15 cellular contexts compared by ENCODE assay signal in the genomic region with DNA sequence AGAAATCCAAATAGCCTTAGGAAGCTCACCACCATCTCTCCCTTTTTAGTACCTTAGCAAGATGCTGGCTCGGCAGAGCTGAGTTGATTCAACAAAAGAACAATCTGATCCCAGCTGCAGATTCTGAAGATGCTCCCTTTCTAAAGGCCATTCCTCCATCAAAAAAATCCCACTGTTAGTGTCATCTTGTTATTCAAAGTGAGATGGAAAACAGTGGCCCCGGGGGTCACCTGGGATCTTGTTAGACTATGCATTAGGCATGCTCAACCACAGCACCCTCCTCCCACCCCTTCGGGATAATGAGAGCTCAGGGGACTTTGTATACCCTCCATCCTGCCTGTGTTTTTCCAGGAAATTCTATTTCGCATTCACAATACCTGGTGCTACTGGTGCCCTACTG. TPM values are rescaled to one million over a fixed set of nuclear protein-coding genes. Genes with fewer than 3 reads are reported as not detected.
DNase-seq lines count a peak whose midpoint lies in the region; ATAC-seq and TF ChIP-seq lines count a peak whose summit lies in the region.
"Had no signal": no experiment of that assay in that cellular context is flagged by ENCODE, and none has a peak within 500 bp of the region (broad histone marks: within the 10 kb centered on the region; RNA-seq: fewer than 3 reads in every experiment).

No MANE protein-coding gene starts in this region.

- intact Hi-C loops in activated T-helper 1 cell treated with anti-CD3 and anti-CD28 coated beads, Interleukin-12 subunit alpha, Interleukin-12 subunit beta, Interleukin-2, Interleukin-4 antibody, amounts not matched to agents 30 ng/mL and 10 ng/mL and 1 ng/mL, durations not matched to agents 14 hours and 24 hours and 36 hours (cut with micrococcal nuclease), result no loop called here

- no peak for TF ChIP-seq CTCF in SK-N-SH (IDR thresholded peaks at IDR 0.05)
- no peak for TF ChIP-seq CTCF in smooth muscle cell (IDR thresholded peaks at IDR 0.05; ENCODE audit: borderline replicate concordance, insufficient read depth, poor library complexity, severe bottlenecking)

- H3K4me1 ChIP-seq in SK-N-SH (ENCODE audit: control insufficient read depth in 1 of 2, insufficient read depth in 2 of 2, low read depth in 1 of 2, low read length in 1 of 2) (peaks cover 13 to 29% of the 10 kb centered on the region in 2 experiments; a peak in 3 of 4 replicates), HUES6 (ENCODE audit: control insufficient read depth, insufficient read depth, low read length) (peaks cover 27% of the 10 kb centered on the region), smooth muscle cell (ENCODE audit: low read depth) (peaks cover 23% of the 10 kb centered on the region)

- H3K27ac ChIP-seq in SK-N-SH (ENCODE audit: low read depth in 2 of 2, low read length in 1 of 2) (no peak overlapping the region; a peak in 1 of 4 replicates), HUES6 (ENCODE audit: low read depth, low read length) (0 out of 2 replicates have a peak overlapping the region, but pooled peaks have one; percentile 13), smooth muscle cell (ENCODE audit: low read depth) (no peak overlapping the region)
- H3K27ac ChIP-seq: parathyroid adenoma, tibial artery had no signal

- peak overlapping the region; percentile 87 for H3K4me3 Mint-ChIP-seq in activated T-helper 1 cell treated with anti-CD3 and anti-CD28 coated beads, Interleukin-12 subunit alpha, Interleukin-12 subunit beta, Interleukin-2, Interleukin-4 antibody, amounts not matched to agents 30 ng/mL and 10 ng/mL and 1 ng/mL, durations not matched to agents 14 hours and 24 hours and 36 hours
- H3K4me3 Mint-ChIP-seq: dendritic cell treated with granulocyte-macrophage colony-stimulating factor and Interleukin-4, amounts not matched to agents 40 ng/mL and 50 ng/mL, for 4 days had no signal

- no peak for TF ChIP-seq EP300 in SK-N-SH (IDR thresholded peaks at IDR 0.05; ENCODE audit: borderline replicate concordance in 1 of 2, low read depth in 1 of 2, low read length in 1 of 2)

- H3K27me3 ChIP-seq in SK-N-SH (ENCODE audit: insufficient read depth), result no peaks in the 10 kb centered on the region
- H3K27me3 ChIP-seq in HUES6 (ENCODE audit: control insufficient read depth, insufficient read depth, low read length), result no peaks in the 10 kb centered on the region
- no peaks in the 10 kb centered on the region for H3K27me3 ChIP-seq in smooth muscle cell (ENCODE audit: low read depth)
- H3K27me3 ChIP-seq: tibial artery had no signal

- H3K27me3 Mint-ChIP-seq in activated T-helper 1 cell treated with anti-CD3 and anti-CD28 coated beads, Interleukin-12 subunit alpha, Interleukin-12 subunit beta, Interleukin-2, Interleukin-4 antibody, amounts not matched to agents 30 ng/mL and 10 ng/mL and 1 ng/mL, durations not matched to agents 14 hours and 24 hours and 36 hours (ENCODE audit: insufficient read depth), result no peaks in the 10 kb centered on the region
- H3K27me3 Mint-ChIP-seq: dendritic cell treated with granulocyte-macrophage colony-stimulating factor and Interleukin-4, amounts not matched to agents 40 ng/mL and 50 ng/mL, for 4 days had no signal

- H2AFZ ChIP-seq in SK-N-SH (ENCODE audit: low read depth) (no peak overlapping the region), smooth muscle cell (ENCODE audit: low read depth) (no peak overlapping the region)
- H2AFZ ChIP-seq: parathyroid adenoma had no signal

- H3K36me3 ChIP-seq in SK-N-SH (replicated peaks in 1 of 2; ENCODE audit: control insufficient read depth in 1 of 2, insufficient read depth in 2 of 2, low read length in 1 of 2) (peaks cover 23 to 40% of the 10 kb centered on the region in 2 experiments), HUES6 (ENCODE audit: control insufficient read depth, insufficient read depth, low read length) (peaks cover 37% of the 10 kb centered on the region), smooth muscle cell (ENCODE audit: low read depth) (no peaks in the 10 kb centered on the region)

- no peaks in the 10 kb centered on the region for H3K9me2 ChIP-seq in SK-N-SH

- CTCF ChIA-PET in SK-N-SH (lab: Yijun Ruan, JAX), result no interaction called here

- H3F3A ChIP-seq in SK-N-SH (replicated peaks; ENCODE audit: insufficient read depth), result no peaks in the 10 kb centered on the region
- H3F3A ChIP-seq in smooth muscle cell (ENCODE audit: low read depth), result no peaks in the 10 kb centered on the region

- no peaks in the 10 kb centered on the region for H3K9me3 ChIP-seq in SK-N-SH
- H3K9me3 ChIP-seq in HUES6 (ENCODE audit: control insufficient read depth, insufficient read depth, low read depth, low read length), result peaks cover under 1% of the 10 kb centered on the region; the same call in 1 of the 2 replicates
- no peaks in the 10 kb centered on the region for H3K9me3 ChIP-seq in smooth muscle cell (replicated peaks; ENCODE audit: low read depth)
- H3K9me3 ChIP-seq: tibial artery had no signal

- H3K4me2 ChIP-seq in SK-N-SH (peak overlapping the region; percentile 97; the same call in 1 of the 2 replicates), smooth muscle cell (no peak overlapping the region)

- no peaks in the 10 kb centered on the region for H3K9me3 Mint-ChIP-seq in activated T-helper 1 cell treated with anti-CD3 and anti-CD28 coated beads, Interleukin-12 subunit alpha, Interleukin-12 subunit beta, Interleukin-2, Interleukin-4 antibody, amounts not matched to agents 30 ng/mL and 10 ng/mL and 1 ng/mL, durations not matched to agents 14 hours and 24 hours and 36 hours

- DNase-seq in SK-N-SH, result no peak
- no peak for DNase-seq in activated T-helper 1 cell treated with anti-CD3 and anti-CD28 coated beads, Interleukin-12 subunit alpha, Interleukin-12 subunit beta, Interleukin-2, Interleukin-4 antibody, amounts not matched to agents 30 ng/mL and 10 ng/mL and 1 ng/mL, durations not matched to agents 14 hours and 24 hours and 36 hours (ENCODE audit: low spot score)
- peak; percentile 41 for DNase-seq in iPS-NIHi7 (ENCODE audit: extremely low spot score)
- DNase-seq in AG08396 (ENCODE audit: low spot score), result no peak
- DNase-seq in smooth muscle cell (lab: John Stamatoyannopoulos, UW; ENCODE audit: unreplicated experiment), result no peak
- DNase-seq in stimulated activated CD4-positive, alpha-beta T cell treated with anti-CD3 and anti-CD28 coated beads, Interleukin-15, amount 100 ng/mL, for 24 hours, result no peak
- DNase-seq: aorta, mesenchymal stem cell, NCI-H1092 treated with DMSO at 0.1 percent for 48 hours, tibial artery had no signal

- POLR2A ChIA-PET in SK-N-SH (lab: Yijun Ruan, JAX), result no interaction called here

- no peak for TF ChIP-seq RAD21 in SK-N-SH (IDR thresholded peaks at IDR 0.05; ENCODE audit: low read length)

- H4K20me1 ChIP-seq in SK-N-SH (ENCODE audit: insufficient read depth) (no peaks in the 10 kb centered on the region), smooth muscle cell (ENCODE audit: low read depth) (no peaks in the 10 kb centered on the region)

- H3K27ac Mint-ChIP-seq in activated T-helper 1 cell treated with anti-CD3 and anti-CD28 coated beads, Interleukin-12 subunit alpha, Interleukin-12 subunit beta, Interleukin-2, Interleukin-4 antibody, amounts not matched to agents 30 ng/mL and 10 ng/mL and 1 ng/mL, durations not matched to agents 14 hours and 24 hours and 36 hours, result no peak overlapping the region
- H3K27ac Mint-ChIP-seq: dendritic cell treated with granulocyte-macrophage colony-stimulating factor and Interleukin-4, amounts not matched to agents 40 ng/mL and 50 ng/mL, for 4 days had no signal

- peaks cover 65% of the 10 kb centered on the region for H3K4me1 Mint-ChIP-seq in activated T-helper 1 cell treated with anti-CD3 and anti-CD28 coated beads, Interleukin-12 subunit alpha, Interleukin-12 subunit beta, Interleukin-2, Interleukin-4 antibody, amounts not matched to agents 30 ng/mL and 10 ng/mL and 1 ng/mL, durations not matched to agents 14 hours and 24 hours and 36 hours (ENCODE audit: low read depth)

- ATAC-seq in SK-N-SH treated with all-trans-retinoic acid at 6 μM for 48 hours, result no peak
- ATAC-seq: Right ventricle myocardium inferior had no signal

- 56% methylated on average over 4 of the region's 4 CpGs for WGBS in SK-N-SH (ENCODE audit: low lambda C conversion rate)
- WGBS in smooth muscle cell (ENCODE audit: low lambda C conversion rate), result 67% methylated on average over 4 of the region's 4 CpGs

- H3K4me3 ChIP-seq in SK-N-SH (ENCODE audit: low read depth in 2 of 2, low read length in 1 of 2), result no peak overlapping the region
- peak overlapping the region; percentile 99; the same call in 1 of the 2 replicates for H3K4me3 ChIP-seq in HUES6 (ENCODE audit: low read depth, low read length)
- no peak overlapping the region for H3K4me3 ChIP-seq in smooth muscle cell
- H3K4me3 ChIP-seq: tibial artery had no signal

- no peak overlapping the region for H3K9ac ChIP-seq in SK-N-SH
- peak overlapping the region; percentile 12 for H3K9ac ChIP-seq in HUES6 (ENCODE audit: low read length)
- no peak overlapping the region for H3K9ac ChIP-seq in smooth muscle cell (ENCODE audit: low read depth)
- H3K9ac ChIP-seq: parathyroid adenoma had no signal

- H3K79me2 ChIP-seq in SK-N-SH (ENCODE audit: insufficient read depth) (peaks cover 79% of the 10 kb centered on the region), smooth muscle cell (ENCODE audit: low read depth) (peaks cover 33% of the 10 kb centered on the region)

- peaks cover 35% of the 10 kb centered on the region for H3K36me3 Mint-ChIP-seq in activated T-helper 1 cell treated with anti-CD3 and anti-CD28 coated beads, Interleukin-12 subunit alpha, Interleukin-12 subunit beta, Interleukin-2, Interleukin-4 antibody, amounts not matched to agents 30 ng/mL and 10 ng/mL and 1 ng/mL, durations not matched to agents 14 hours and 24 hours and 36 hours (ENCODE audit: low read depth)

TF ChIP-seq in SK-N-SH, 30 proteins besides CTCF, POLR2A, EP300 and RAD21 (continues in another document):
- no peak for TF ChIP-seq JUND (IDR thresholded peaks at IDR 0.05)

TF ChIP-seq in SK-N-SH treated with all-trans-retinoic acid at 6 μM for 48 hours, 23 proteins besides CTCF, POLR2A, EP300 and RAD21 (continues in another document):
- TF ChIP-seq ZFP3 (CRISPR knock-in tag; IDR thresholded peaks at IDR 0.05), result no peak

RNA-seq across cellular contexts. Expression of gene NCAPG2, which starts 2.4 kb away (rescaled TPM):
- polyA plus RNA-seq in SK-N-SH (2012; rRNA removed) (25.0 and 27.6 TPM in 2 replicates), smooth muscle cell (10.0 and 12.5 TPM in 2 replicates)
- 26.2 and 27.7 TPM in 2 replicates for polyA plus RNA-seq in SK-N-SH (2012; cell fraction: cytosol; rRNA removed)
- 19.1 and 22.6 TPM in 2 replicates for polyA plus RNA-seq in SK-N-SH (2012; cell fraction: nucleus; rRNA removed)
- 76.5 and 86.9 TPM in 2 replicates for total RNA-seq in activated T-helper 1 cell treated with anti-CD3 and anti-CD28 coated beads, Interleukin-12 subunit alpha, Interleukin-12 subunit beta, Interleukin-2, Interleukin-4 antibody, amounts not matched to agents 30 ng/mL and 10 ng/mL and 1 ng/mL, durations not matched to agents 14 hours and 24 hours and 36 hours
- 9.9 and 18.5 TPM in 2 replicates for total RNA-seq in smooth muscle cell
